Comparison of ENCODE assay signal across 7 cellular contexts in genomic region chr11:17384002-17384511, GRCh38. TPM values are rescaled to one million over a fixed set of nuclear protein-coding genes. Genes with fewer than 3 reads are reported as not detected.
DNase-seq lines count a peak whose midpoint lies in the region; ATAC-seq lines count a peak whose summit lies in the region.

No MANE protein-coding gene starts in this region.

- H3K4me1 Mint-ChIP-seq in naive B cell, result peaks cover 0 to 4% (median 2%) of the 10 kb centered on the region in 3 donors

- ATAC-seq in GM18498 (IDR thresholded peaks at IDR 0.05; ENCODE audit: unreplicated experiment) (peak; percentile 55), naive B cell (ENCODE audit: low read depth in 2 of 2) (peak; percentile 58 to 71)

- H3K36me3 Mint-ChIP-seq in naive B cell, result no peaks in the 10 kb centered on the region

- no peaks in the 10 kb centered on the region for H3K9me3 Mint-ChIP-seq in naive B cell

- no peak overlapping the region for H3K27ac Mint-ChIP-seq in naive B cell

- peak overlapping the region in 1 of 8 donors; percentile 53 for H3K4me3 Mint-ChIP-seq in naive B cell

- DNase-seq in HPDE6-E6E7 (ENCODE audit: extremely low spot score) (peak; percentile 10), NOMO-1 (lab: John Stamatoyannopoulos, UW; ENCODE audit: unreplicated experiment in 2 of 2) (peak; percentile 38), epidermal melanocyte (ENCODE audit: insufficient read length, low spot score) (peak; percentile 54), naive B cell (peak; percentile 67)
- DNase-seq in activated CD8-positive, alpha-beta memory T cell treated with anti-CD3 and anti-CD28 coated beads, Interleukin-2, amount 50 U/mL, for 1 hour (ENCODE audit: extremely low read depth), result peak; percentile 46
- peak; percentile 56 to 61 for DNase-seq in stimulated activated CD8-positive, alpha-beta memory T cell treated with anti-CD3 and anti-CD28 coated beads, Interleukin-7, amount 100 ng/mL, for 4 hours (ENCODE audit: low read depth in 2 of 2)

- H3K27me3 Mint-ChIP-seq in naive B cell, result peaks cover 6 to 26% (median 22%) of the 10 kb centered on the region in 3 donors

RNA-seq across cellular contexts. Expression of gene KCNJ11, which starts 4.4 kb away (rescaled TPM):
- polyA plus RNA-seq in naive B cell (ENCODE audit: low read depth in 6 of 6), result under 1 TPM in 2 of 6 donors, not detected in 4; 0.49 to 0.67 TPM

RNA-seq across cellular contexts. Expression of gene NCR3LG1, which starts 32.5 kb away (rescaled TPM):
- polyA plus RNA-seq in naive B cell (ENCODE audit: low read depth in 6 of 6), result under 1 TPM in 2 of 6 donors, not detected in 4; 0.19 to 0.20 TPM

Comparison
In these comparisons a context has a peak if more than half of its experiments do, and no peak if none do; other contexts are left out.
1. Peak in every context shown above with its lines: DNase-seq and ATAC-seq.
2. DNase-seq: peak in every context shown above with its lines; median percentile 67 in naive B cell; 58 in stimulated activated CD8-positive, alpha-beta memory T cell treated with anti-CD3 and anti-CD28 coated beads, Interleukin-7, amount 100 ng/mL, for 4 hours; 54 in epidermal melanocyte; 46 in activated CD8-positive, alpha-beta memory T cell treated with anti-CD3 and anti-CD28 coated beads, Interleukin-2, amount 50 U/mL, for 1 hour; 38 in NOMO-1; 10 in HPDE6-E6E7.